ENCODE assay signal across 1 cellular context in genomic region chr17:41784207-41784744, GRCh38.
A peak's percentile ranks its signal among the peaks of the same experiment; 100 is the strongest.
TF ChIP-seq lines count a peak whose summit lies in the region.

No MANE protein-coding gene starts in this region.

TF ChIP-seq in K562, 482 proteins besides CTCF, POLR2A, EP300 and RAD21 (continued from another document):
- no peak for TF ChIP-seq HINFP (tag; conservative IDR thresholded peaks at IDR 0.05; ENCODE audit: low read depth)
- no peak for TF ChIP-seq PYGO2 (tag; IDR thresholded peaks at IDR 0.05)
- TF ChIP-seq TRIM28 (IDR thresholded peaks at IDR 0.05), result 0 out of 2 replicates have a peak, but pooled peaks have one; percentile 38
- TF ChIP-seq ATF7 (IDR thresholded peaks at IDR 0.05), result peak; percentile 50
- no peak for TF ChIP-seq U2AF2 (optimal IDR thresholded peaks at IDR 0.05; ENCODE audit: low read depth, low read length)
- peak; percentile 95 for TF ChIP-seq EGR1 (conservative IDR thresholded peaks at IDR 0.05)
- TF ChIP-seq STAT5A (IDR thresholded peaks at IDR 0.05; ENCODE audit: borderline replicate concordance, low read length), result 0 out of 2 replicates have a peak, but pooled peaks have one; percentile 26
- TF ChIP-seq SOX6 (IDR thresholded peaks at IDR 0.05), result peak; percentile 84
- TF ChIP-seq CCAR2 (IDR thresholded peaks at IDR 0.05; ENCODE audit: low read depth, low read length), result no peak
- TF ChIP-seq SIN3B (IDR thresholded peaks at IDR 0.05; ENCODE audit: low read depth), result no peak
- peak; percentile 89 for TF ChIP-seq KLF16 (IDR thresholded peaks at IDR 0.05)
- no peak for TF ChIP-seq ZNF197 (CRISPR knock-in tag; IDR thresholded peaks at IDR 0.05; ENCODE audit: low read depth)
- TF ChIP-seq CBFA2T3 (IDR thresholded peaks at IDR 0.05), result peak; percentile 79
- TF ChIP-seq ELK1 (CRISPR knock-in tag; IDR thresholded peaks at IDR 0.05), result no peak
- TF ChIP-seq, protein P1, sequence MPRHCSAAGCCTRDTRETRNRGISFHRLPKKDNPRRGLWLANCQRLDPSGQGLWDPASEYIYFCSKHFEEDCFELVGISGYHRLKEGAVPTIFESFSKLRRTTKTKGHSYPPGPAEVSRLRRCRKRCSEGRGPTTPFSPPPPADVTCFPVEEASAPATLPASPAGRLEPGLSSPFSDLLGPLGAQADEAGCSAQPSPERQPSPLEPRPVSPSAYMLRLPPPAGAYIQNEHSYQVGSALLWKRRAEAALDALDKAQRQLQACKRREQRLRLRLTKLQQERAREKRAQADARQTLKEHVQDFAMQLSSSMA (CRISPR knock-in tag; IDR thresholded peaks at IDR 0.05), result no peak
- TF ChIP-seq HNRNPH1 (optimal IDR thresholded peaks at IDR 0.05; ENCODE audit: low read depth, low read length), result no peak
- TF ChIP-seq SP1 (CRISPR knock-in tag; IDR thresholded peaks at IDR 0.05), result no peak
- TF ChIP-seq NBN (IDR thresholded peaks at IDR 0.05; ENCODE audit: low read depth), result peak; percentile 44
- TF ChIP-seq BHLHE40 (IDR thresholded peaks at IDR 0.05; ENCODE audit: low read length), result peak; percentile 45
- TF ChIP-seq ZNF589 (CRISPR knock-in tag; IDR thresholded peaks at IDR 0.05; ENCODE audit: low read depth), result no peak
- peak; percentile 40; the same call in 1 of the 2 replicates for TF ChIP-seq MYNN (IDR thresholded peaks at IDR 0.05)
- TF ChIP-seq MYNN (CRISPR knock-in tag; IDR thresholded peaks at IDR 0.05), result no peak
- TF ChIP-seq, protein P2, sequence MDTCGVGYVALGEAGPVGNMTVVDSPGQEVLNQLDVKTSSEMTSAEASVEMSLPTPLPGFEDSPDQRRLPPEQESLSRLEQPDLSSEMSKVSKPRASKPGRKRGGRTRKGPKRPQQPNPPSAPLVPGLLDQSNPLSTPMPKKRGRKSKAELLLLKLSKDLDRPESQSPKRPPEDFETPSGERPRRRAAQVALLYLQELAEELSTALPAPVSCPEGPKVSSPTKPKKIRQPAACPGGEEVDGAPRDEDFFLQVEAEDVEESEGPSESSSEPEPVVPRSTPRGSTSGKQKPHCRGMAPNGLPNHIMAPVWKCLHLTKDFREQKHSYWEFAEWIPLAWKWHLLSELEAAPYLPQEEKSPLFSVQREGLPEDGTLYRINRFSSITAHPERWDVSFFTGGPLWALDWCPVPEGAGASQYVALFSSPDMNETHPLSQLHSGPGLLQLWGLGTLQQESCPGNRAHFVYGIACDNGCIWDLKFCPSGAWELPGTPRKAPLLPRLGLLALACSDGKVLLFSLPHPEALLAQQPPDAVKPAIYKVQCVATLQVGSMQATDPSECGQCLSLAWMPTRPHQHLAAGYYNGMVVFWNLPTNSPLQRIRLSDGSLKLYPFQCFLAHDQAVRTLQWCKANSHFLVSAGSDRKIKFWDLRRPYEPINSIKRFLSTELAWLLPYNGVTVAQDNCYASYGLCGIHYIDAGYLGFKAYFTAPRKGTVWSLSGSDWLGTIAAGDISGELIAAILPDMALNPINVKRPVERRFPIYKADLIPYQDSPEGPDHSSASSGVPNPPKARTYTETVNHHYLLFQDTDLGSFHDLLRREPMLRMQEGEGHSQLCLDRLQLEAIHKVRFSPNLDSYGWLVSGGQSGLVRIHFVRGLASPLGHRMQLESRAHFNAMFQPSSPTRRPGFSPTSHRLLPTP (IDR thresholded peaks at IDR 0.05; ENCODE audit: borderline replicate concordance, extremely low read depth, insufficient read length), result no peak
- peak; percentile 85 for TF ChIP-seq JUND (IDR thresholded peaks at IDR 0.05; ENCODE audit: borderline replicate concordance, low read depth, low read length)
- TF ChIP-seq JUND (tag; IDR thresholded peaks at IDR 0.05; ENCODE audit: borderline replicate concordance, low read depth, low read length), result peak; percentile 80; the same call in 1 of the 3 replicates
- no peak for TF ChIP-seq POLR3G (IDR thresholded peaks at IDR 0.05; ENCODE audit: extremely low read depth, insufficient read length, insufficient replicate concordance)
- no peak for TF ChIP-seq NONO (IDR thresholded peaks at IDR 0.05; ENCODE audit: low read depth in 2 of 2, low read length in 1 of 2)
- no peak for TF ChIP-seq EP400 (IDR thresholded peaks at IDR 0.05)
- TF ChIP-seq RFX5 (IDR thresholded peaks at IDR 0.05; ENCODE audit: low read depth, low read length), result no peak
- TF ChIP-seq GATA2 (CRISPR knock-in tag; IDR thresholded peaks at IDR 0.05), result peak; percentile 83
- peak; percentile 88 for TF ChIP-seq LEF1 (IDR thresholded peaks at IDR 0.05)
- peak; percentile 48; the same call in 1 of the 2 replicates for TF ChIP-seq ESRRA (IDR thresholded peaks at IDR 0.05; ENCODE audit: borderline replicate concordance, low read depth)
- no peak for TF ChIP-seq DMBX1 (CRISPR knock-in tag; IDR thresholded peaks at IDR 0.05; ENCODE audit: borderline replicate concordance)
TF ChIP-seq in K562: peak in this region for 78.
